11 cellular contexts compared by ENCODE assay signal in the genomic region with DNA sequence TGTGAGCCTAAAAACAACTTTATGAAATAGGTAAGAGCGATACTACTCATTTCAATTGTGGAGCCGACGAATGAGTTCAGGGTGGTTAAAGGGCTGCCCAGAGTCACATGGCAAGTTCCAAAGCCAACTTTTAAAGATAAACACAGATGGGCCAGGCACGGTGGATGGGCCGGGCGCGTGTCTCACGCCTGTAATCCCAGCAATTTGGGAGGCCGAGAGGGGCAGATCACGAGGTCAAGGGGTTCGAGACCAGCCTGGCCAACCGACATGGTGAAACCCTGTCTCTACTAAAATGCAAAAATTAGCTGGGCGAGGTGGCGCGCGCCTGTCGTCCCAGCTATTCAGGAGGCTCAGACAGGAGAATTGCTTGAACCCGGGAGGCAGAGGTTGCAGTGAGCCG. TPM values are rescaled to one million over a fixed set of nuclear protein-coding genes. Genes with fewer than 3 reads are reported as not detected.
DNase-seq lines count a peak whose midpoint lies in the region; ATAC-seq and TF ChIP-seq lines count a peak whose summit lies in the region.
"Had no signal": no experiment of that assay in that cellular context is flagged by ENCODE, and none has a peak within 500 bp of the region (broad histone marks: within the 10 kb centered on the region; RNA-seq: fewer than 3 reads in every experiment).

No MANE protein-coding gene starts in this region.

- H3K36me3 Mint-ChIP-seq in CD8-positive, alpha-beta memory T cell: no peaks in the 10 kb centered on the region
- H3K36me3 Mint-ChIP-seq in nephron progenitor cell (ENCODE audit: low read depth): no peaks in the 10 kb centered on the region

- H2AFZ ChIP-seq in Loucy (ENCODE audit: low read length): no peak overlapping the region

- peaks cover 26 to 36% of the 10 kb centered on the region in 2 donors for H3K27me3 Mint-ChIP-seq in CD8-positive, alpha-beta memory T cell
- peaks cover 3% of the 10 kb centered on the region for H3K27me3 Mint-ChIP-seq in nephron progenitor cell (ENCODE audit: low read depth, poor library complexity)

- DNase-seq in CD8-positive, alpha-beta memory T cell: no peak
- no peak for DNase-seq in dorsolateral prefrontal cortex
- DNase-seq in nephron progenitor cell: no peak
- no peak for DNase-seq in T1000 (lab: John Stamatoyannopoulos, UW)
- DNase-seq in left ventricle myocardium superior: no peak
- DNase-seq: cerebellar nuclear complex; NK-92 treated with Interleukin-12 subunit alpha and Interleukin-12 subunit beta, amount 100 ng/mL, for 24 hours had no signal

- H3K4me1 Mint-ChIP-seq in CD8-positive, alpha-beta memory T cell: peaks cover 2 to 16% (median 13%) of the 10 kb centered on the region in 3 donors
- peaks cover 21% of the 10 kb centered on the region for H3K4me1 Mint-ChIP-seq in nephron progenitor cell

- POLR2A ChIA-PET in CD8-positive, alpha-beta memory T cell (lab: Charles Lee): no interaction called here

- TF ChIP-seq CTCF in Loucy (conservative IDR thresholded peaks at IDR 0.05; ENCODE audit: low read length): no peak
- no peak for TF ChIP-seq CTCF in dorsolateral prefrontal cortex (IDR thresholded peaks at IDR 0.05 in 54 of 56, conservative IDR thresholded peaks at IDR 0.05 in 2 of 56; ENCODE audit: low read depth in 1 of 56, partially characterized antibody in 56 of 56)
- TF ChIP-seq CTCF in nephron progenitor cell (IDR thresholded peaks at IDR 0.05): no peak

- H3K9me3 ChIP-seq in CD8-positive, alpha-beta memory T cell (ENCODE audit: low read length): no peaks in the 10 kb centered on the region
- H3K9me3 ChIP-seq in Loucy (ENCODE audit: insufficient read depth, low read depth, low read length): no peaks in the 10 kb centered on the region

- peaks cover 15% of the 10 kb centered on the region for H3K27me3 ChIP-seq in CD8-positive, alpha-beta memory T cell (ENCODE audit: insufficient read depth, low read length, poor library complexity, severe bottlenecking)
- H3K27me3 ChIP-seq in Loucy (ENCODE audit: insufficient read depth, low read length, poor library complexity, severe bottlenecking) (no peaks in the 10 kb centered on the region), dorsolateral prefrontal cortex (no peaks in the 10 kb centered on the region)

- H3K4me1 ChIP-seq in CD8-positive, alpha-beta memory T cell (ENCODE audit: insufficient read depth, low read length): no peaks in the 10 kb centered on the region
- peaks cover 14% of the 10 kb centered on the region for H3K4me1 ChIP-seq in Loucy (ENCODE audit: insufficient read depth, low read length, poor library complexity, severe bottlenecking)

- ATAC-seq in GM21528 (IDR thresholded peaks at IDR 0.05; ENCODE audit: low FRiP score, unreplicated experiment) (no peak), HG02571 (IDR thresholded peaks at IDR 0.05; ENCODE audit: unreplicated experiment) (no peak), left ventricle myocardium superior (no peak)

- H3K4me3 ChIP-seq in CD8-positive, alpha-beta memory T cell (ENCODE audit: low read length): no peak overlapping the region
- H3K4me3 ChIP-seq in Loucy (ENCODE audit: low read length, poor library complexity, severe bottlenecking): no peak overlapping the region
- H3K4me3 ChIP-seq in dorsolateral prefrontal cortex: peak overlapping the region in 47 of 59 donors; percentile 60 to 96 (median 84)

- intact Hi-C loops in dorsolateral prefrontal cortex (cut with DNase I) (loop anchor here (5.0 to 10.0 kb wide), 2 partner anchors 301 to 368 kb away; a partner anchor contains a TSS), left ventricle myocardium superior (cut with micrococcal nuclease) (no loop called here)

- H3K27ac Mint-ChIP-seq in CD8-positive, alpha-beta memory T cell: no peak overlapping the region
- no peak overlapping the region for H3K27ac Mint-ChIP-seq in nephron progenitor cell

- no peaks in the 10 kb centered on the region for H3K36me3 ChIP-seq in CD8-positive, alpha-beta memory T cell (ENCODE audit: insufficient read depth, low read length)
- no peaks in the 10 kb centered on the region for H3K36me3 ChIP-seq in Loucy (ENCODE audit: insufficient read depth, low read length)

- no peaks in the 10 kb centered on the region for H4K20me1 ChIP-seq in Loucy (ENCODE audit: insufficient read depth, low read length, poor library complexity, severe bottlenecking)

- no peaks in the 10 kb centered on the region for H3K79me2 ChIP-seq in Loucy (ENCODE audit: insufficient read depth, low read length)

- H3K4me3 Mint-ChIP-seq in CD8-positive, alpha-beta memory T cell: peak overlapping the region in 5 of 7 donors; percentile 63 to 82 (median 77)
- peak overlapping the region; percentile 88 for H3K4me3 Mint-ChIP-seq in nephron progenitor cell

- H3K9me3 Mint-ChIP-seq in CD8-positive, alpha-beta memory T cell: no peaks in the 10 kb centered on the region
- no peaks in the 10 kb centered on the region for H3K9me3 Mint-ChIP-seq in nephron progenitor cell

- H3K9me2 ChIP-seq in Loucy (replicated peaks; ENCODE audit: low read depth, low read length): no peaks in the 10 kb centered on the region

- H3K9ac ChIP-seq in Loucy (ENCODE audit: low read depth, low read length, poor library complexity, severe bottlenecking): no peak overlapping the region

- H3K4me2 ChIP-seq in Loucy (ENCODE audit: low read depth, low read length, poor library complexity, severe bottlenecking): peak overlapping the region; percentile 73

- no peak overlapping the region for H3K27ac ChIP-seq in CD8-positive, alpha-beta memory T cell (ENCODE audit: low read depth, low read length)
- H3K27ac ChIP-seq in dorsolateral prefrontal cortex: peak overlapping the region in 26 of 59 donors; percentile 60 to 91 (median 80)

- no peaks in the 10 kb centered on the region for H3F3A ChIP-seq in Loucy (ENCODE audit: low read depth)

- CTCF ChIA-PET in CD8-positive, alpha-beta memory T cell (lab: Charles Lee): no interaction called here

RNA-seq across cellular contexts. Expression of a gene that starts 0.9 kb away (rescaled TPM):
- not detected for total RNA-seq in CD8-positive, alpha-beta memory T cell
- not detected for polyA plus RNA-seq in CD8-positive, alpha-beta memory T cell
- total RNA-seq in dorsolateral prefrontal cortex: 1 to 10 TPM in 92 of 120 experiments, under 1 TPM in 7, not detected in 21; 0.52 to 5.5 (median 2.0) TPM
- total RNA-seq in left ventricle myocardium superior: 1.1 TPM
- total RNA-seq: T-helper 1 cell treated with Interleukin-12 subunit alpha and Interleukin-12 subunit beta and Interleukin-4 antibody, amounts not matched to agents 30 ng/mL and 1 ng/mL, for 36 hours had no signal

RNA-seq across cellular contexts. Expression of a gene that starts 41.7 kb away (rescaled TPM):
- total RNA-seq in CD8-positive, alpha-beta memory T cell: 10 to 100 TPM; 29.7 to 32.9 TPM
- 20.9 TPM for polyA plus RNA-seq in CD8-positive, alpha-beta memory T cell
- total RNA-seq in dorsolateral prefrontal cortex (10 to 100 TPM; 37.6 to 89.2 (median 55.4) TPM), left ventricle myocardium superior (77.8 TPM)

RNA-seq across cellular contexts. Expression of a gene that starts 44.0 kb away (rescaled TPM):
- total RNA-seq in CD8-positive, alpha-beta memory T cell: not detected
- not detected for polyA plus RNA-seq in CD8-positive, alpha-beta memory T cell
- total RNA-seq in dorsolateral prefrontal cortex (1 to 10 TPM in 30 of 120 experiments, under 1 TPM in 72, not detected in 18; 0.24 to 8.9 (median 0.78) TPM), left ventricle myocardium superior (0.82 TPM)
- total RNA-seq: T-helper 1 cell treated with Interleukin-12 subunit alpha and Interleukin-12 subunit beta and Interleukin-4 antibody, amounts not matched to agents 30 ng/mL and 1 ng/mL, for 36 hours had no signal

Comparison
In these comparisons a context has a peak if more than half of its experiments do, and no peak if none do; other contexts are left out.
1. H3K4me3 ChIP-seq: peak in dorsolateral prefrontal cortex (47 of 59); none in CD8-positive, alpha-beta memory T cell (single experiment) and Loucy (single experiment).